ENCODE assay signal across 18 cellular contexts in genomic region chr3:153625506-153625905, GRCh38.
DNase-seq lines count a peak whose midpoint lies in the region; ATAC-seq and TF ChIP-seq lines count a peak whose summit lies in the region.
"Had no signal": no experiment of that assay in that cellular context is flagged by ENCODE, and none has a peak within 500 bp of the region (broad histone marks: within the 10 kb centered on the region; RNA-seq: fewer than 3 reads in every experiment).

No MANE protein-coding gene starts in this region.

- H3K4me2 ChIP-seq in Loucy (ENCODE audit: low read depth, low read length, poor library complexity, severe bottlenecking), result no peak overlapping the region

- POLR2A ChIA-PET in activated CD4-positive, alpha-beta memory T cell treated with anti-CD3 and anti-CD28 coated beads for 36 hours (lab: Charles Lee), result interaction anchor here (0.6 to 1.4 kb wide), 3 partner anchors 55 to 404 kb away, joined by 3 to 4 read pairs (median 3); no protein-coding TSS in a partner anchor

- H3K9me2 ChIP-seq in Loucy (replicated peaks; ENCODE audit: low read depth, low read length), result no peaks in the 10 kb centered on the region

- TF ChIP-seq CTCF in Loucy (conservative IDR thresholded peaks at IDR 0.05; ENCODE audit: low read length), result peak; percentile 42; the same call in 1 of the 2 replicates
- TF ChIP-seq CTCF in fibroblast of the aortic adventitia (IDR thresholded peaks at IDR 0.05; ENCODE audit: insufficient read depth, low read length), result peak; percentile 23

- no peaks in the 10 kb centered on the region for H3K36me3 ChIP-seq in CD4-positive, CD25-positive, alpha-beta regulatory T cell (ENCODE audit: control insufficient read depth, insufficient read depth, low read length)
- H3K36me3 ChIP-seq in Loucy (ENCODE audit: insufficient read depth, low read length), result no peaks in the 10 kb centered on the region
- H3K36me3 ChIP-seq: heart right ventricle, uterus had no signal

- H4K20me1 ChIP-seq in Loucy (ENCODE audit: insufficient read depth, low read length, poor library complexity, severe bottlenecking), result no peaks in the 10 kb centered on the region

- H3K79me2 ChIP-seq in Loucy (ENCODE audit: insufficient read depth, low read length), result no peaks in the 10 kb centered on the region

- peak overlapping the region; percentile 68 to 93 (median 72) for H3K27ac Mint-ChIP-seq in CD4-positive, CD25-positive, alpha-beta regulatory T cell
- peak overlapping the region; percentile 94 for H3K27ac Mint-ChIP-seq in activated CD4-positive, alpha-beta memory T cell treated with anti-CD3 and anti-CD28 coated beads for 36 hours

- no peak overlapping the region for H2AFZ ChIP-seq in Loucy (ENCODE audit: low read length)

- H3K4me1 ChIP-seq in CD4-positive, CD25-positive, alpha-beta regulatory T cell (ENCODE audit: control insufficient read depth, insufficient read depth, low read length, poor library complexity, severe bottlenecking), result peaks cover 36% of the 10 kb centered on the region
- peaks cover 80% of the 10 kb centered on the region for H3K4me1 ChIP-seq in Loucy (ENCODE audit: insufficient read depth, low read length, poor library complexity, severe bottlenecking)
- H3K4me1 ChIP-seq: uterus had no signal

- H3K4me3 Mint-ChIP-seq in CD4-positive, CD25-positive, alpha-beta regulatory T cell, result no peak overlapping the region
- H3K4me3 Mint-ChIP-seq in activated CD4-positive, alpha-beta memory T cell treated with anti-CD3 and anti-CD28 coated beads for 36 hours, result no peak overlapping the region

- no peak for DNase-seq in CD4-positive, CD25-positive, alpha-beta regulatory T cell
- DNase-seq in activated CD4-positive, alpha-beta memory T cell treated with anti-CD3 and anti-CD28 coated beads for 36 hours, result no peak
- DNase-seq in fibroblast of the aortic adventitia (ENCODE audit: low read depth), result peak; percentile 24
- DNase-seq in Kasumi-1 (lab: John Stamatoyannopoulos, UW), result no peak
- DNase-seq: activated CD8-positive, alpha-beta memory T cell treated with anti-CD3 and anti-CD28 coated beads, Interleukin-2, amount 50 U/mL, for 48 hours; amygdala; CD8-positive, alpha-beta memory T cell; heart right ventricle; NCI-H345; posterior cingulate gyrus; stimulated activated CD4-positive, alpha-beta T cell treated with anti-CD3 and anti-CD28 coated beads, Interleukin-12 subunit alpha, Interleukin-12 subunit beta, amount 100 ng/mL, for 4 hours; uterus had no signal

- H3F3A ChIP-seq in Loucy (ENCODE audit: low read depth), result 0 out of 2 replicates have a peak, but pooled peaks cover 5% of the 10 kb centered on the region

- H3K9me3 ChIP-seq in CD4-positive, CD25-positive, alpha-beta regulatory T cell (ENCODE audit: control insufficient read depth in 2 of 2, low read length in 2 of 2), result peaks cover 0 to 2% of the 10 kb centered on the region in 2 experiments
- peaks cover under 1% of the 10 kb centered on the region; the same call in 1 of the 2 replicates for H3K9me3 ChIP-seq in Loucy (ENCODE audit: insufficient read depth, low read depth, low read length)
- H3K9me3 ChIP-seq: uterus had no signal

- peaks cover 0 to 5% (median 0%) of the 10 kb centered on the region in 7 donors for H3K9me3 Mint-ChIP-seq in CD4-positive, CD25-positive, alpha-beta regulatory T cell
- peaks cover 6% of the 10 kb centered on the region for H3K9me3 Mint-ChIP-seq in activated CD4-positive, alpha-beta memory T cell treated with anti-CD3 and anti-CD28 coated beads for 36 hours

- H3K4me3 ChIP-seq in CD4-positive, CD25-positive, alpha-beta regulatory T cell (ENCODE audit: low read depth, low read length), result no peak overlapping the region
- no peak overlapping the region for H3K4me3 ChIP-seq in Loucy (ENCODE audit: low read length, poor library complexity, severe bottlenecking)
- H3K4me3 ChIP-seq in fibroblast of the aortic adventitia (ENCODE audit: low read depth, low read length), result no peak overlapping the region
- H3K4me3 ChIP-seq: heart right ventricle, K562, SK-N-MC, uterus had no signal

- H3K9ac ChIP-seq in Loucy (ENCODE audit: low read depth, low read length, poor library complexity, severe bottlenecking), result no peak overlapping the region

- peaks cover 27 to 84% (median 50%) of the 10 kb centered on the region in 4 donors for H3K4me1 Mint-ChIP-seq in CD4-positive, CD25-positive, alpha-beta regulatory T cell
- H3K4me1 Mint-ChIP-seq in activated CD4-positive, alpha-beta memory T cell treated with anti-CD3 and anti-CD28 coated beads for 36 hours (ENCODE audit: low read depth), result peaks cover 89% of the 10 kb centered on the region

- CTCF ChIA-PET in activated CD4-positive, alpha-beta memory T cell treated with anti-CD3 and anti-CD28 coated beads for 36 hours (lab: Charles Lee), result interaction anchor here (1.6 kb wide), 1 partner anchor 454 kb away, joined by 3 read pairs; no protein-coding TSS in a partner anchor

- H3K27me3 ChIP-seq in CD4-positive, CD25-positive, alpha-beta regulatory T cell (ENCODE audit: control insufficient read depth, insufficient read depth, low read length), result peaks cover 2% of the 10 kb centered on the region
- H3K27me3 ChIP-seq in Loucy (ENCODE audit: insufficient read depth, low read length, poor library complexity, severe bottlenecking), result no peaks in the 10 kb centered on the region
- H3K27me3 ChIP-seq: heart right ventricle, uterus had no signal

- no peak overlapping the region for H3K27ac ChIP-seq in CD4-positive, CD25-positive, alpha-beta regulatory T cell (ENCODE audit: insufficient read depth, low read length, poor library complexity, severe bottlenecking)
- H3K27ac ChIP-seq: epithelial cell of prostate, SK-N-MC, uterus had no signal

- no peaks in the 10 kb centered on the region for H3K27me3 Mint-ChIP-seq in CD4-positive, CD25-positive, alpha-beta regulatory T cell
- no peaks in the 10 kb centered on the region for H3K27me3 Mint-ChIP-seq in activated CD4-positive, alpha-beta memory T cell treated with anti-CD3 and anti-CD28 coated beads for 36 hours
- H3K27me3 Mint-ChIP-seq: CD8-positive, alpha-beta memory T cell had no signal

- H3K36me3 Mint-ChIP-seq in CD4-positive, CD25-positive, alpha-beta regulatory T cell, result no peaks in the 10 kb centered on the region
- peaks cover 5% of the 10 kb centered on the region for H3K36me3 Mint-ChIP-seq in activated CD4-positive, alpha-beta memory T cell treated with anti-CD3 and anti-CD28 coated beads for 36 hours

- ATAC-seq in CD4-positive, CD25-positive, alpha-beta regulatory T cell (ENCODE audit: low read depth in 2 of 2), result no peak
- ATAC-seq in GM18498 (IDR thresholded peaks at IDR 0.05; ENCODE audit: unreplicated experiment) (no peak), HG03280 (IDR thresholded peaks at IDR 0.05; ENCODE audit: unreplicated experiment) (no peak)
- ATAC-seq: heart right ventricle, K562 had no signal

- intact Hi-C loops in activated CD4-positive, alpha-beta memory T cell treated with anti-CD3 and anti-CD28 coated beads for 36 hours (cut with micrococcal nuclease), result loop anchor here (2.0 to 10.0 kb wide), 5 partner anchors 27 to 611 kb away; no protein-coding TSS in a partner anchor
